10 cellular contexts compared by ENCODE assay signal in the genomic region with DNA sequence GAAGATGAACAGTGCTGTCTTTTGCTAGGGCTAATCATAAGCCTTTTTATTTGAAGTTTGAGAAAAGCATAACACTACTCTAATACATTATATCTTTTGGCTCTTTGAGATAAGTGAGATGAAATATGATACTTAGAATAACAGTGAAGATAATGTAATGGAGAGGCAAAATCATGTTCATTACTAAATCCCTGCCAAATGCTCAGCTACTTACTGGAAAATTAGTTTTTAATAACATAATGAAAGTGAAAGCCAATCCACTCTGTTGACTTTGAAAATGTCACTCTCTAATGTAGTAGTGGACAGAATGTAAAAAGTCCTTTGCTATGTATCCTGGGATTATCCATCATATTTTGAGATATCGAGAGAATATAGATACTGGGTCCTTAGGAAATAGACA. TPM values are rescaled to one million over a fixed set of nuclear protein-coding genes. Genes with fewer than 3 reads are reported as not detected.
DNase-seq lines count a peak whose midpoint lies in the region; FAIRE-seq and TF ChIP-seq lines count a peak whose summit lies in the region.
"Had no signal": no experiment of that assay in that cellular context is flagged by ENCODE, and none has a peak within 500 bp of the region (broad histone marks: within the 10 kb centered on the region; RNA-seq: fewer than 3 reads in every experiment).

No MANE protein-coding gene starts in this region.

- no peak overlapping the region for H3K27ac Mint-ChIP-seq in activated naive CD8-positive, alpha-beta T cell
- H3K27ac Mint-ChIP-seq in activated naive CD8-positive, alpha-beta T cell treated with anti-CD3 and anti-CD28 coated beads for 36 hours: no peak overlapping the region
- H3K27ac Mint-ChIP-seq: nephron progenitor cell had no signal

- TF ChIP-seq CTCF in fibroblast of villous mesenchyme (IDR thresholded peaks at IDR 0.05; ENCODE audit: insufficient read depth, low read depth, low read length): no peak

- no peak overlapping the region for H3K9ac ChIP-seq in stomach smooth muscle (ENCODE audit: low read length in 2 of 2)

- H3K36me3 Mint-ChIP-seq in activated naive CD8-positive, alpha-beta T cell: peaks cover 20% of the 10 kb centered on the region
- H3K36me3 Mint-ChIP-seq in activated naive CD8-positive, alpha-beta T cell treated with anti-CD3 and anti-CD28 coated beads for 36 hours: peaks cover 43% of the 10 kb centered on the region

- H3K27me3 ChIP-seq in stomach smooth muscle (ENCODE audit: control insufficient read depth in 1 of 2, insufficient read depth in 2 of 2, low read length in 2 of 2): no peaks in the 10 kb centered on the region

- H3K4me3 ChIP-seq in fibroblast of villous mesenchyme (ENCODE audit: low read depth, low read length) (peak overlapping the region; percentile 42), stomach smooth muscle (ENCODE audit: low read length in 2 of 2) (peak overlapping the region; percentile 47 to 52)

- peak overlapping the region; percentile 7 for H3K4me3 Mint-ChIP-seq in activated naive CD8-positive, alpha-beta T cell
- no peak overlapping the region for H3K4me3 Mint-ChIP-seq in activated naive CD8-positive, alpha-beta T cell treated with anti-CD3 and anti-CD28 coated beads for 36 hours
- H3K4me3 Mint-ChIP-seq: nephron progenitor cell had no signal

- no peaks in the 10 kb centered on the region for H3K4me1 ChIP-seq in stomach smooth muscle (ENCODE audit: control insufficient read depth, insufficient read depth, low read length)

- no peak overlapping the region for H3K27ac ChIP-seq in stomach smooth muscle (ENCODE audit: low read length)

- H3K36me3 ChIP-seq in stomach smooth muscle (ENCODE audit: control insufficient read depth in 2 of 2, insufficient read depth in 2 of 2, low read length in 2 of 2): no peaks in the 10 kb centered on the region

- DNase-seq in activated naive CD8-positive, alpha-beta T cell treated with anti-CD3 and anti-CD28 coated beads for 36 hours: no peak
- DNase-seq in NCI-H2196 (lab: John Stamatoyannopoulos, UW; ENCODE audit: unreplicated experiment) (peak; percentile 23), fibroblast of villous mesenchyme (ENCODE audit: low read depth) (peak; percentile 28), RCC 7860 (ENCODE audit: low spot score) (no peak), SHP77 (lab: John Stamatoyannopoulos, UW) (no peak)
- DNase-seq in effector CD8-positive, alpha-beta T cell (lab: John Stamatoyannopoulos, UW): no peak
- DNase-seq: NCI-H146, nephron progenitor cell had no signal

- no peaks in the 10 kb centered on the region for H3K9me3 Mint-ChIP-seq in activated naive CD8-positive, alpha-beta T cell (ENCODE audit: low read depth)
- H3K9me3 Mint-ChIP-seq in activated naive CD8-positive, alpha-beta T cell treated with anti-CD3 and anti-CD28 coated beads for 36 hours: no peaks in the 10 kb centered on the region
- H3K9me3 Mint-ChIP-seq: nephron progenitor cell had no signal

- no peak for FAIRE-seq in RCC 7860 (lab: Jason Lieb, UNC)

- no peaks in the 10 kb centered on the region for H3K27me3 Mint-ChIP-seq in activated naive CD8-positive, alpha-beta T cell
- H3K27me3 Mint-ChIP-seq in activated naive CD8-positive, alpha-beta T cell treated with anti-CD3 and anti-CD28 coated beads for 36 hours: no peaks in the 10 kb centered on the region

- H3K4me1 Mint-ChIP-seq in activated naive CD8-positive, alpha-beta T cell (ENCODE audit: low read depth): peaks cover 10% of the 10 kb centered on the region
- H3K4me1 Mint-ChIP-seq in activated naive CD8-positive, alpha-beta T cell treated with anti-CD3 and anti-CD28 coated beads for 36 hours: peaks cover 6% of the 10 kb centered on the region
- H3K4me1 Mint-ChIP-seq: nephron progenitor cell had no signal

- H3K9me3 ChIP-seq in stomach smooth muscle (ENCODE audit: control insufficient read depth in 2 of 2, low read length in 2 of 2): no peaks in the 10 kb centered on the region

RNA-seq across cellular contexts. Expression of gene MYH15, which starts 35.9 kb away (rescaled TPM):
- under 1 TPM; 0.14 TPM for total RNA-seq in activated naive CD8-positive, alpha-beta T cell treated with anti-CD3 and anti-CD28 coated beads for 36 hours
- total RNA-seq in fibroblast of villous mesenchyme: under 0.01 TPM in 2 replicates

RNA-seq across cellular contexts. Expression of gene CIP2A, which starts 43.0 kb away (rescaled TPM):
- total RNA-seq in activated naive CD8-positive, alpha-beta T cell treated with anti-CD3 and anti-CD28 coated beads for 36 hours: 10 to 100 TPM; 51.8 to 54.8 TPM
- total RNA-seq in fibroblast of villous mesenchyme: 17.1 and 28.9 TPM in 2 replicates

RNA-seq across cellular contexts. Expression of gene DZIP3, which starts 43.3 kb away (rescaled TPM):
- 10 to 100 TPM; 16.2 to 17.0 TPM for total RNA-seq in activated naive CD8-positive, alpha-beta T cell treated with anti-CD3 and anti-CD28 coated beads for 36 hours
- total RNA-seq in fibroblast of villous mesenchyme: 13.2 and 19.4 TPM in 2 replicates

Comparison
In these comparisons a context has a peak if more than half of its experiments do, and no peak if none do; other contexts are left out.
1. DNase-seq: peak in NCI-H2196 (single experiment) and fibroblast of villous mesenchyme (single experiment); none in activated naive CD8-positive, alpha-beta T cell treated with anti-CD3 and anti-CD28 coated beads for 36 hours (single experiment), RCC 7860 (single experiment), SHP77 (0 of 2) and effector CD8-positive, alpha-beta T cell (single experiment).